Comparison of ENCODE assay signal across 18 cellular contexts in genomic region chr20:20856956-20857355, GRCh38.
"Had no signal": no experiment of that assay in that cellular context is flagged by ENCODE, and none has a peak within 500 bp of the region (broad histone marks: within the 10 kb centered on the region; RNA-seq: fewer than 3 reads in every experiment).

No MANE protein-coding gene starts in this region.

- H3K27me3 ChIP-seq: SJCRH30 had no signal

- DNase-seq: NCI-H1092, NCI-H1105 treated with DMSO at 0.1 percent for 48 hours, NCI-H1417 treated with DMSO at 0.1 percent for 48 hours, NCI-H146, NCI-H1694 treated with DMSO at 0.1 percent for 48 hours, NCI-H1930, NCI-H2081, NCI-H2107, NCI-H2227 treated with DMSO at 0.1 percent for 48 hours, NCI-H526 treated with DMSO at 0.1 percent for 48 hours, NCI-H748 treated with DMSO at 0.1 percent for 48 hours, SHP77, SJCRH30, T-helper 1 cell had no signal

- H3K9ac ChIP-seq: KMS-11 had no signal

- H3K27ac ChIP-seq: KMS-11, RWPE1, SJCRH30 had no signal

- ATAC-seq: K562, SK-N-SH treated with all-trans-retinoic acid at 6 μM for 48 hours had no signal

- H3K4me3 ChIP-seq: K562, SJCRH30 had no signal

- H3K36me3 ChIP-seq: SJCRH30 had no signal

- H3K4me2 ChIP-seq: KMS-11 had no signal
